In genomic region chr12:113860059-113860820, GRCh38 we compare ENCODE assay signal across 13 cellular contexts.
A peak's percentile ranks its signal among the peaks of the same experiment; 100 is the strongest.
DNase-seq lines count a peak whose midpoint lies in the region; ATAC-seq and TF ChIP-seq lines count a peak whose summit lies in the region.
"Had no signal": no experiment of that assay in that cellular context is flagged by ENCODE, and none has a peak within 500 bp of the region (broad histone marks: within the 10 kb centered on the region; RNA-seq: fewer than 3 reads in every experiment).

No MANE protein-coding gene starts in this region.

- H3K4me3 ChIP-seq in neutrophil (ENCODE audit: low read depth in 1 of 2, low read length in 1 of 2) (no peak overlapping the region), foreskin fibroblast (ENCODE audit: low read depth in 1 of 2, low read length in 2 of 2) (no peak overlapping the region)
- H3K4me3 ChIP-seq: GM12878, testis had no signal

- ATAC-seq in HG02678 (IDR thresholded peaks at IDR 0.05; ENCODE audit: unreplicated experiment) = no peak
- ATAC-seq: activated T-helper 17 cell treated with anti-CD3 and anti-CD28 coated beads, Interleukin-2, amount 50 U/mL, for 72 hours; GM12878 had no signal

- peak; percentile 29 for DNase-seq in DMS53 (lab: John Stamatoyannopoulos, UW)
- DNase-seq in DMS53 treated with DMSO at 0.1 percent for 48 hours (lab: John Stamatoyannopoulos, UW; ENCODE audit: unreplicated experiment) = no peak
- peak; percentile 83 for DNase-seq in NCI-H2107 (lab: John Stamatoyannopoulos, UW)
- peak; percentile 9 for DNase-seq in amniotic epithelial cell (ENCODE audit: low read depth)
- no peak for DNase-seq in kidney tubule cell (ENCODE audit: low spot score)
- no peak for DNase-seq in foreskin fibroblast
- DNase-seq: activated CD4-positive, alpha-beta T cell treated with anti-CD3 and anti-CD28 coated beads, Interleukin-2, amount 10 ng/mL, durations not matched to agents 7 days and 5 days; testis had no signal

- H3K36me3 ChIP-seq in neutrophil = no peaks in the 10 kb centered on the region

- peaks cover 55 to 57% of the 10 kb centered on the region in 2 experiments for H3K4me1 ChIP-seq in neutrophil (ENCODE audit: control insufficient read depth in 1 of 2, insufficient read depth in 1 of 2, low read depth in 1 of 2, low read length in 1 of 2)

- H3K27me3 ChIP-seq in neutrophil = no peaks in the 10 kb centered on the region
- H3K27me3 ChIP-seq: testis had no signal

- H3K9me3 ChIP-seq in neutrophil = no peaks in the 10 kb centered on the region
- H3K9me3 ChIP-seq: testis had no signal

- peak overlapping the region; percentile 62 for H3K27ac ChIP-seq in neutrophil
- H3K27ac ChIP-seq: 22Rv1, testis had no signal

- TF ChIP-seq CTCF in neutrophil (IDR thresholded peaks at IDR 0.05) (no peak), foreskin fibroblast (IDR thresholded peaks at IDR 0.05; ENCODE audit: low read depth, low read length) (no peak)

Comparison
In these comparisons a context has a peak if more than half of its experiments do, and no peak if none do; other contexts are left out.
1. DNase-seq: peak in DMS53 (single experiment), NCI-H2107 (single experiment) and amniotic epithelial cell (single experiment); none in DMS53 treated with DMSO at 0.1 percent for 48 hours (single experiment), kidney tubule cell (single experiment) and foreskin fibroblast (0 of 2).